Comparison of ENCODE assay signal across 9 cellular contexts in genomic region chr2:121297217-121297830, GRCh38. TPM values are rescaled to one million over a fixed set of nuclear protein-coding genes. Genes with fewer than 3 reads are reported as not detected.
DNase-seq lines count a peak whose midpoint lies in the region; ATAC-seq and TF ChIP-seq lines count a peak whose summit lies in the region.
"Had no signal": no experiment of that assay in that cellular context is flagged by ENCODE, and none has a peak within 500 bp of the region (broad histone marks: within the 10 kb centered on the region; RNA-seq: fewer than 3 reads in every experiment).

No MANE protein-coding gene starts in this region.

- no peak for TF ChIP-seq EP300 in neural cell (conservative IDR thresholded peaks at IDR 0.05; ENCODE audit: poor library complexity, severe bottlenecking)

- H3K9ac ChIP-seq in NT2/D1 (ENCODE audit: insufficient read length, low read depth) (no peak overlapping the region), endodermal cell (ENCODE audit: extremely low read depth, low read length, poor library complexity, severe bottlenecking) (no peak overlapping the region), neural cell (ENCODE audit: low read length) (no peak overlapping the region)

- H3K27me3 Mint-ChIP-seq in endodermal cell (ENCODE audit: insufficient read depth): peaks cover 9% of the 10 kb centered on the region

- no peak overlapping the region for H3K4me2 ChIP-seq in neural cell (ENCODE audit: low read length)

- H3K27ac Mint-ChIP-seq in endodermal cell: no peak overlapping the region

- no peaks in the 10 kb centered on the region for H3K4me1 Mint-ChIP-seq in endodermal cell

- H2AFZ ChIP-seq in neural cell (ENCODE audit: low read depth, low read length): no peak overlapping the region

- ATAC-seq in HG02759 (IDR thresholded peaks at IDR 0.05; ENCODE audit: unreplicated experiment): peak; percentile 77
- ATAC-seq in HG03045 (IDR thresholded peaks at IDR 0.05; ENCODE audit: unreplicated experiment): no peak
- no peak for ATAC-seq in GM21825 (IDR thresholded peaks at IDR 0.05; ENCODE audit: unreplicated experiment)

- H4K20me1 ChIP-seq in neural cell (ENCODE audit: insufficient read depth): no peaks in the 10 kb centered on the region

- H3K27me3 ChIP-seq in NT2/D1 (ENCODE audit: insufficient read depth, insufficient read length) (peaks cover 6% of the 10 kb centered on the region), endodermal cell (ENCODE audit: control insufficient read depth, insufficient read depth, low read length, poor library complexity, severe bottlenecking) (no peaks in the 10 kb centered on the region), neural cell (ENCODE audit: insufficient read depth, low read depth, low read length) (no peaks in the 10 kb centered on the region)

- H3K4me3 Mint-ChIP-seq in endodermal cell: no peak overlapping the region

- H3K36me3 ChIP-seq in NT2/D1 (ENCODE audit: insufficient read depth, insufficient read length, low read length): no peaks in the 10 kb centered on the region
- H3K36me3 ChIP-seq in endodermal cell (ENCODE audit: control insufficient read depth, insufficient read depth, low read length): no peaks in the 10 kb centered on the region
- H3K36me3 ChIP-seq in neural cell (ENCODE audit: insufficient read depth, low read length): no peaks in the 10 kb centered on the region

- no peaks in the 10 kb centered on the region for H3K9me2 ChIP-seq in neural cell (ENCODE audit: insufficient read depth, low read length)

- no peak overlapping the region for H3K27ac ChIP-seq in endodermal cell (ENCODE audit: low read depth, low read length)
- no peak overlapping the region for H3K27ac ChIP-seq in neural cell (ENCODE audit: low read length)

- no peak for TF ChIP-seq RAD21 in neural cell (conservative IDR thresholded peaks at IDR 0.05)

- WGBS in endodermal cell (ENCODE audit: insufficient coverage in 1 of 2, insufficient read length in 1 of 2), 2 experiments: 56 to 60% methylated on average over 9 of the region's 9 CpGs

- no peaks in the 10 kb centered on the region for H3K79me2 ChIP-seq in neural cell (replicated peaks; ENCODE audit: insufficient read depth, low read length)

- H3K9me3 ChIP-seq in NT2/D1 (ENCODE audit: insufficient read depth, low read length) (peaks cover 5% of the 10 kb centered on the region; the same call in 1 of the 2 replicates), endodermal cell (ENCODE audit: control insufficient read depth, low read length) (no peaks in the 10 kb centered on the region), neural cell (ENCODE audit: low read length) (no peaks in the 10 kb centered on the region)

- H3K4me3 ChIP-seq in NT2/D1 (ENCODE audit: insufficient read length, low read depth) (no peak overlapping the region), endodermal cell (ENCODE audit: low read length) (no peak overlapping the region), neural cell (ENCODE audit: low read length) (no peak overlapping the region)

- H3K4me1 ChIP-seq in NT2/D1 (ENCODE audit: insufficient read depth, insufficient read length) (no peaks in the 10 kb centered on the region), endodermal cell (ENCODE audit: control insufficient read depth, insufficient read depth, low read length) (no peaks in the 10 kb centered on the region)

- H3K9me3 Mint-ChIP-seq in endodermal cell: no peaks in the 10 kb centered on the region

- intact Hi-C loops in posterior vena cava (cut with DNase I): no loop called here

- no peaks in the 10 kb centered on the region for H3K36me3 Mint-ChIP-seq in endodermal cell (ENCODE audit: low read depth)

- TF ChIP-seq CTCF in endodermal cell (conservative IDR thresholded peaks at IDR 0.05) (peak; percentile 85), neural cell (IDR thresholded peaks at IDR 0.05; ENCODE audit: poor library complexity, severe bottlenecking) (peak; percentile 57)

- H3F3A ChIP-seq in neural cell (ENCODE audit: insufficient read depth, low read length, poor library complexity, severe bottlenecking): no peaks in the 10 kb centered on the region

- DNase-seq in Daoy (ENCODE audit: low read depth) (peak; percentile 47), NT2/D1 (ENCODE audit: low read depth, low spot score) (peak; percentile 28), endodermal cell (peak; percentile 82), posterior vena cava (ENCODE audit: low spot score) (no peak)

TF ChIP-seq in neural cell, 6 proteins besides CTCF, POLR2A, EP300 and RAD21:
- TF ChIP-seq MXI1 (conservative IDR thresholded peaks at IDR 0.05; ENCODE audit: poor library complexity, severe bottlenecking): no peak
- no peak for TF ChIP-seq EZH2 (IDR thresholded peaks at IDR 0.05; ENCODE audit: borderline replicate concordance, insufficient read depth, low read length, poor library complexity, severe bottlenecking)
- TF ChIP-seq TAF1 (IDR thresholded peaks at IDR 0.05; ENCODE audit: low read depth): no peak
- TF ChIP-seq SMC3 (conservative IDR thresholded peaks at IDR 0.05; ENCODE audit: poor library complexity): no peak
- no peak for TF ChIP-seq REST (IDR thresholded peaks at IDR 0.05; ENCODE audit: borderline replicate concordance)
- TF ChIP-seq POLR2AphosphoS5 (IDR thresholded peaks at IDR 0.05): no peak

RNA-seq across cellular contexts. Expression of gene TFCP2L1, which starts 12.3 kb away (rescaled TPM):
- total RNA-seq in Daoy (2014; rRNA removed; shearing (Covaris generic)): 0.51 and 1.3 TPM in 2 replicates
- 1 to 10 TPM; 3.3 to 4.3 TPM for total RNA-seq in endodermal cell
- polyA plus RNA-seq in endodermal cell (2013, experiment 1 of 2): 0.28 TPM
- 0.21 TPM for polyA plus RNA-seq in endodermal cell (2013, experiment 2 of 2)
- 0.04 TPM in 1 of 2 replicates, not detected in the other for polyA plus RNA-seq in neural cell
- not detected in 2 replicates for polyA minus RNA-seq in neural cell
- 1 to 10 TPM in 1 of 2 donors, under 1 TPM in 1; 0.29 to 2.3 TPM for total RNA-seq in posterior vena cava
- total RNA-seq: T-helper 1 cell treated with Interleukin-12 subunit alpha and Interleukin-12 subunit beta and Interleukin-4 antibody, amounts not matched to agents 30 ng/mL and 1 ng/mL, for 36 hours had no signal
